ENCODE assay signal across 1 cellular context in genomic region chr19:45443462-45444317, GRCh38.
TF ChIP-seq lines count a peak whose summit lies in the region.

No MANE protein-coding gene starts in this region.

TF ChIP-seq in IMR-90, 13 proteins besides CTCF, POLR2A, EP300 and RAD21 (continued from another document):
- no peak for TF ChIP-seq USF2 (IDR thresholded peaks at IDR 0.05; ENCODE audit: low read depth, low read length)
- peak; percentile 50; the same call in 1 of the 2 replicates for TF ChIP-seq FOS (IDR thresholded peaks at IDR 0.05; ENCODE audit: low read depth, low read length)
- TF ChIP-seq, protein P1, sequence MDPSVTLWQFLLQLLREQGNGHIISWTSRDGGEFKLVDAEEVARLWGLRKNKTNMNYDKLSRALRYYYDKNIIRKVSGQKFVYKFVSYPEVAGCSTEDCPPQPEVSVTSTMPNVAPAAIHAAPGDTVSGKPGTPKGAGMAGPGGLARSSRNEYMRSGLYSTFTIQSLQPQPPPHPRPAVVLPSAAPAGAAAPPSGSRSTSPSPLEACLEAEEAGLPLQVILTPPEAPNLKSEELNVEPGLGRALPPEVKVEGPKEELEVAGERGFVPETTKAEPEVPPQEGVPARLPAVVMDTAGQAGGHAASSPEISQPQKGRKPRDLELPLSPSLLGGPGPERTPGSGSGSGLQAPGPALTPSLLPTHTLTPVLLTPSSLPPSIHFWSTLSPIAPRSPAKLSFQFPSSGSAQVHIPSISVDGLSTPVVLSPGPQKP (IDR thresholded peaks at IDR 0.05; ENCODE audit: borderline replicate concordance, low read depth, low read length): no peak
- TF ChIP-seq CEBPB (IDR thresholded peaks at IDR 0.05; ENCODE audit: low read depth, low read length): peak; percentile 97
- TF ChIP-seq MAFK (IDR thresholded peaks at IDR 0.05; ENCODE audit: low read depth, low read length): no peak
- TF ChIP-seq SMC3 (IDR thresholded peaks at IDR 0.05; ENCODE audit: low read depth, low read length): no peak
- no peak for TF ChIP-seq RCOR1 (IDR thresholded peaks at IDR 0.05; ENCODE audit: insufficient replicate concordance, low read length)
